17 cellular contexts compared by ENCODE assay signal in the genomic region with DNA sequence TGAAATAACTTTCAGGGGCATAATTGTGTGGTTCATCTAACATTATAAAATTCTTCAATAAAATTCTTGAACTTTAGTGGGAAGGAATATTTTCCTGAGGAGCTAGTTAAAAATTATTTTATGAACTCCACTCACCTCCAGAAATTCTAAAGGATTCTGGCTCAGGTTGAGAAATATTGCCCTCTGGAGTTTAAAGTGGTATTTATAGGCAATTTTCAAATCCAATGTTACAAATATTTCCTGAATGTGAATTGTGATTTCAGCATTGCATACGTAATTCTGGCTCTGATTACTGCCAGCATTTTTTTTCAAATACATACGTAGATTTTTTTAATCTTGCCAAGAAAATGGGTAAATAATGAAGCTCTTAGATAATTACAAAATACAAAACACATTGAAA.
DNase-seq lines count a peak whose midpoint lies in the region; ATAC-seq and TF ChIP-seq lines count a peak whose summit lies in the region.
"Had no signal": no experiment of that assay in that cellular context is flagged by ENCODE, and none has a peak within 500 bp of the region (broad histone marks: within the 10 kb centered on the region; RNA-seq: fewer than 3 reads in every experiment).

No MANE protein-coding gene starts in this region.

- DNase-seq in NCI-H748 (lab: John Stamatoyannopoulos, UW; ENCODE audit: unreplicated experiment) (peak; percentile 20), NCI-H748 treated with DMSO at 0.1 percent for 48 hours (lab: John Stamatoyannopoulos, UW) (no peak), OCI-M1 (lab: John Stamatoyannopoulos, UW) (peak; percentile 22), fibroblast of the aortic adventitia (ENCODE audit: low read depth) (peak; percentile 34), retinal pigment epithelial cell (ENCODE audit: low read depth) (no peak), activated gamma-delta T cell (lab: John Stamatoyannopoulos, UW) (no peak)
- DNase-seq in stimulated activated CD8-positive, alpha-beta memory T cell treated with anti-CD3 and anti-CD28 coated beads, Interleukin-4, amount 100 ng/mL, for 48 hours: no peak
- DNase-seq: activated CD4-positive, alpha-beta T cell treated with anti-CD3 and anti-CD28 coated beads, Interleukin-2, amount 50 U/mL, for 4 hours; activated naive CD8-positive, alpha-beta T cell treated with anti-CD3 and anti-CD28 coated beads, Interleukin-2, amount 50 U/mL, for 24 hours; activated T-cell treated with anti-CD3 and anti-CD28 coated beads, Interleukin-2, amount 50 U/mL, for 48 hours; erythroblast; GF-D8; NCI-H1048; NCI-H82 had no signal

- ATAC-seq in HG03442 (IDR thresholded peaks at IDR 0.05; ENCODE audit: unreplicated experiment): no peak
- ATAC-seq: A549; activated naive CD8-positive, alpha-beta T cell treated with anti-CD3 and anti-CD28 coated beads, Interleukin-2, amount 50 U/mL, for 24 hours had no signal

- TF ChIP-seq CTCF in fibroblast of the aortic adventitia (IDR thresholded peaks at IDR 0.05; ENCODE audit: insufficient read depth, low read length) (peak; percentile 20), retinal pigment epithelial cell (conservative IDR thresholded peaks at IDR 0.05; ENCODE audit: low read depth, low read length) (peak; percentile 47)

- H3K4me3 ChIP-seq in fibroblast of the aortic adventitia (ENCODE audit: low read depth, low read length): no peak overlapping the region
- H3K4me3 ChIP-seq in retinal pigment epithelial cell (ENCODE audit: low read length): no peak overlapping the region
- H3K4me3 ChIP-seq: A549, SJCRH30 had no signal

Comparison
In these comparisons a context has a peak if more than half of its experiments do, and no peak if none do; other contexts are left out.
1. DNase-seq: peak in NCI-H748 (single experiment), OCI-M1 (single experiment) and fibroblast of the aortic adventitia (single experiment); none in NCI-H748 treated with DMSO at 0.1 percent for 48 hours (single experiment), retinal pigment epithelial cell (single experiment), activated gamma-delta T cell (single experiment) and stimulated activated CD8-positive, alpha-beta memory T cell treated with anti-CD3 and anti-CD28 coated beads, Interleukin-4, amount 100 ng/mL, for 48 hours (single experiment).